Comparison of ENCODE assay signal across 2 cellular contexts in the genomic region with DNA sequence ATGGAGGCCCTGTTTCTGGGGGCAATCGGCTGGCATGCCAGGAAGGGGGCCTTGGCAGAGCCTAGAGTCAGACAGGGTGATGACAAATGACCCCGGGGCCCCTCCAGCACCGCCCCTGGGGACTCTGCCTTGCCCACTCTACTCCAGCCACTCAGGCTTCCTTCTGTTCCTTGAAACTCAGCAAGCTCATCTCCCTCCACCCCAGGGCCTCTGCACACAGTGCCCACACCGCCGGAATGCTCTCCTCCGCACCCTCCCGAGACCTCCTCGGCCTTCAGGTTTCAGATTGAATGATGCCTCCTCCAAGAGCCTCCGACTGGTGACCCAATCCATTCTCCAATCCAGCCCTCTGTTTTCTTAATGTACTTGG.
TF ChIP-seq lines count a peak whose summit lies in the region.

No MANE protein-coding gene starts in this region.

TF ChIP-seq in SK-N-SH, 30 proteins besides CTCF, POLR2A, EP300 and RAD21 (continued from another document):
- TF ChIP-seq REST (IDR thresholded peaks at IDR 0.05; ENCODE audit: low read depth, low read length) (no peak), SMC3 (IDR thresholded peaks at IDR 0.05; ENCODE audit: low read depth, low read length) (no peak), CHD2 (IDR thresholded peaks at IDR 0.05; ENCODE audit: low read length, partially characterized antibody) (no peak), TAF1 (IDR thresholded peaks at IDR 0.05; ENCODE audit: borderline replicate concordance, low read depth, low read length) (no peak), TEAD4 (IDR thresholded peaks at IDR 0.05; ENCODE audit: borderline replicate concordance, insufficient read depth) (no peak), FOSL2 (IDR thresholded peaks at IDR 0.05; ENCODE audit: borderline replicate concordance, low read depth) (no peak)

TF ChIP-seq in SK-N-SH treated with all-trans-retinoic acid at 6 μM for 48 hours, 23 proteins besides CTCF, POLR2A, EP300 and RAD21 (continued from another document):
- TF ChIP-seq CSDC2 (CRISPR knock-in tag; IDR thresholded peaks at IDR 0.05): no peak
- no peak for TF ChIP-seq ESRRG (CRISPR knock-in tag; IDR thresholded peaks at IDR 0.05)
- TF ChIP-seq ZNF8 (CRISPR knock-in tag; IDR thresholded peaks at IDR 0.05): no peak
- no peak for TF ChIP-seq GLIS3 (CRISPR knock-in tag; IDR thresholded peaks at IDR 0.05)
- no peak for TF ChIP-seq ZC3H10 (CRISPR knock-in tag; IDR thresholded peaks at IDR 0.05)
- TF ChIP-seq BACH2 (CRISPR knock-in tag; IDR thresholded peaks at IDR 0.05; ENCODE audit: borderline replicate concordance): no peak
- no peak for TF ChIP-seq RARB (CRISPR knock-in tag; IDR thresholded peaks at IDR 0.05)
- TF ChIP-seq, protein P1, sequence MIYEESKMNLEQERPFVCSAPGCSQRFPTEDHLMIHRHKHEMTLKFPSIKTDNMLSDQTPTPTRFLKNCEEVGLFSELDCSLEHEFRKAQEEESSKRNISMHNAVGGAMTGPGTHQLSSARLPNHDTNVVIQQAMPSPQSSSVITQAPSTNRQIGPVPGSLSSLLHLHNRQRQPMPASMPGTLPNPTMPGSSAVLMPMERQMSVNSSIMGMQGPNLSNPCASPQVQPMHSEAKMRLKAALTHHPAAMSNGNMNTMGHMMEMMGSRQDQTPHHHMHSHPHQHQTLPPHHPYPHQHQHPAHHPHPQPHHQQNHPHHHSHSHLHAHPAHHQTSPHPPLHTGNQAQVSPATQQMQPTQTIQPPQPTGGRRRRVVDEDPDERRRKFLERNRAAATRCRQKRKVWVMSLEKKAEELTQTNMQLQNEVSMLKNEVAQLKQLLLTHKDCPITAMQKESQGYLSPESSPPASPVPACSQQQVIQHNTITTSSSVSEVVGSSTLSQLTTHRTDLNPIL (CRISPR knock-in tag; IDR thresholded peaks at IDR 0.05; ENCODE audit: low read depth): no peak
- TF ChIP-seq, protein P2, sequence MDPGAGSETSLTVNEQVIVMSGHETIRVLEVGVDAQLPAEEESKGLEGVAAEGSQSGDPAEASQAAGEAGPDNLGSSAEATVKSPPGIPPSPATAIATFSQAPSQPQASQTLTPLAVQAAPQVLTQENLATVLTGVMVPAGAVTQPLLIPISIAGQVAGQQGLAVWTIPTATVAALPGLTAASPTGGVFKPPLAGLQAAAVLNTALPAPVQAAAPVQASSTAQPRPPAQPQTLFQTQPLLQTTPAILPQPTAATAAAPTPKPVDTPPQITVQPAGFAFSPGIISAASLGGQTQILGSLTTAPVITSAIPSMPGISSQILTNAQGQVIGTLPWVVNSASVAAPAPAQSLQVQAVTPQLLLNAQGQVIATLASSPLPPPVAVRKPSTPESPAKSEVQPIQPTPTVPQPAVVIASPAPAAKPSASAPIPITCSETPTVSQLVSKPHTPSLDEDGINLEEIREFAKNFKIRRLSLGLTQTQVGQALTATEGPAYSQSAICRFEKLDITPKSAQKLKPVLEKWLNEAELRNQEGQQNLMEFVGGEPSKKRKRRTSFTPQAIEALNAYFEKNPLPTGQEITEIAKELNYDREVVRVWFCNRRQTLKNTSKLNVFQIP (CRISPR knock-in tag; IDR thresholded peaks at IDR 0.05; ENCODE audit: borderline replicate concordance, low read depth): no peak
- TF ChIP-seq, protein P3, sequence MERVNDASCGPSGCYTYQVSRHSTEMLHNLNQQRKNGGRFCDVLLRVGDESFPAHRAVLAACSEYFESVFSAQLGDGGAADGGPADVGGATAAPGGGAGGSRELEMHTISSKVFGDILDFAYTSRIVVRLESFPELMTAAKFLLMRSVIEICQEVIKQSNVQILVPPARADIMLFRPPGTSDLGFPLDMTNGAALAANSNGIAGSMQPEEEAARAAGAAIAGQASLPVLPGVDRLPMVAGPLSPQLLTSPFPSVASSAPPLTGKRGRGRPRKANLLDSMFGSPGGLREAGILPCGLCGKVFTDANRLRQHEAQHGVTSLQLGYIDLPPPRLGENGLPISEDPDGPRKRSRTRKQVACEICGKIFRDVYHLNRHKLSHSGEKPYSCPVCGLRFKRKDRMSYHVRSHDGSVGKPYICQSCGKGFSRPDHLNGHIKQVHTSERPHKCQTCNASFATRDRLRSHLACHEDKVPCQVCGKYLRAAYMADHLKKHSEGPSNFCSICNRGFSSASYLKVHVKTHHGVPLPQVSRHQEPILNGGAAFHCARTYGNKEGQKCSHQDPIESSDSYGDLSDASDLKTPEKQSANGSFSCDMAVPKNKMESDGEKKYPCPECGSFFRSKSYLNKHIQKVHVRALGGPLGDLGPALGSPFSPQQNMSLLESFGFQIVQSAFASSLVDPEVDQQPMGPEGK (CRISPR knock-in tag; IDR thresholded peaks at IDR 0.05; ENCODE audit: borderline replicate concordance): no peak
- no peak for TF ChIP-seq TOX (CRISPR knock-in tag; IDR thresholded peaks at IDR 0.05; ENCODE audit: borderline replicate concordance)
- TF ChIP-seq, protein P4, sequence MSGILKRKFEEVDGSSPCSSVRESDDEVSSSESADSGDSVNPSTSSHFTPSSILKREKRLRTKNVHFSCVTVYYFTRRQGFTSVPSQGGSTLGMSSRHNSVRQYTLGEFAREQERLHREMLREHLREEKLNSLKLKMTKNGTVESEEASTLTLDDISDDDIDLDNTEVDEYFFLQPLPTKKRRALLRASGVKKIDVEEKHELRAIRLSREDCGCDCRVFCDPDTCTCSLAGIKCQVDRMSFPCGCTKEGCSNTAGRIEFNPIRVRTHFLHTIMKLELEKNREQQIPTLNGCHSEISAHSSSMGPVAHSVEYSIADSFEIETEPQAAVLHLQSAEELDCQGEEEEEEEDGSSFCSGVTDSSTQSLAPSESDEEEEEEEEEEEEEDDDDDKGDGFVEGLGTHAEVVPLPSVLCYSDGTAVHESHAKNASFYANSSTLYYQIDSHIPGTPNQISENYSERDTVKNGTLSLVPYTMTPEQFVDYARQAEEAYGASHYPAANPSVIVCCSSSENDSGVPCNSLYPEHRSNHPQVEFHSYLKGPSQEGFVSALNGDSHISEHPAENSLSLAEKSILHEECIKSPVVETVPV (CRISPR knock-in tag; IDR thresholded peaks at IDR 0.05): no peak
- no peak for TF ChIP-seq ZNF565 (CRISPR knock-in tag; conservative IDR thresholded peaks at IDR 0.05; ENCODE audit: low read depth)
